In genomic region chr15:98854496-98854895, GRCh38 we compare ENCODE assay signal across 13 cellular contexts.
DNase-seq lines count a peak whose midpoint lies in the region; ATAC-seq, FAIRE-seq and TF ChIP-seq lines count a peak whose summit lies in the region.
"Had no signal": no experiment of that assay in that cellular context is flagged by ENCODE, and none has a peak within 500 bp of the region (broad histone marks: within the 10 kb centered on the region; RNA-seq: fewer than 3 reads in every experiment).

No MANE protein-coding gene starts in this region.

- H3K9me3 Mint-ChIP-seq in neural progenitor cell = no peaks in the 10 kb centered on the region
- H3K9me3 Mint-ChIP-seq: activated T-cell treated with anti-CD3 and anti-CD28 coated beads, Interleukin-2, amount 50 U/mL, for 72 hours had no signal

- H2AFZ ChIP-seq in neural progenitor cell (replicated peaks) = no peak overlapping the region

- intact Hi-C loops in esophagus muscularis mucosa (cut with DNase I) = no loop called here

- H3K27ac ChIP-seq in A549 (peak overlapping the region; percentile 95 to 97), HL-60 (replicated peaks) (peak overlapping the region; percentile 80), esophagus muscularis mucosa (replicated peaks in 1 of 4) (peak overlapping the region; percentile 85 to 92 (median 88)), neural progenitor cell (no peak overlapping the region)

- TF ChIP-seq POLR2A in A549 (IDR thresholded peaks at IDR 0.05; ENCODE audit: low read length) (no peak), esophagus muscularis mucosa (IDR thresholded peaks at IDR 0.05; ENCODE audit: low read depth) (no peak)

- peak overlapping the region; percentile 93 for H3K4me3 Mint-ChIP-seq in neural progenitor cell

- no peak for TF ChIP-seq RAD21 in A549 (conservative IDR thresholded peaks at IDR 0.05 in 1 of 2, IDR thresholded peaks at IDR 0.05 in 1 of 2)

- no peak for TF ChIP-seq EP300 in A549 (IDR thresholded peaks at IDR 0.05)
- no peak for TF ChIP-seq EP300 in esophagus muscularis mucosa (IDR thresholded peaks at IDR 0.05)

- CTCF ChIA-PET in A549 (lab: Yijun Ruan, JAX) = interaction anchor here (0.9 to 11.2 kb wide), 15 partner anchors 10 to 225 kb away, joined by 3 to 97 read pairs (median 13); no protein-coding TSS in a partner anchor

- H3K79me2 ChIP-seq in neural progenitor cell (ENCODE audit: low read depth) = peaks cover 97% of the 10 kb centered on the region

- H3K4me1 ChIP-seq in A549 = peaks cover 88% of the 10 kb centered on the region
- H3K4me1 ChIP-seq in esophagus muscularis mucosa = peaks cover 52 to 94% (median 88%) of the 10 kb centered on the region in 4 donors
- H3K4me1 ChIP-seq in neural progenitor cell = peaks cover 54% of the 10 kb centered on the region

- peaks cover 35% of the 10 kb centered on the region for H3F3A ChIP-seq in neural progenitor cell (ENCODE audit: low read depth)

- no peaks in the 10 kb centered on the region for H3K27me3 ChIP-seq in HL-60 (ENCODE audit: insufficient read depth, poor library complexity, severe bottlenecking)
- no peaks in the 10 kb centered on the region for H3K27me3 ChIP-seq in esophagus muscularis mucosa
- H3K27me3 ChIP-seq in neural progenitor cell = no peaks in the 10 kb centered on the region

- no peaks in the 10 kb centered on the region for H3K36me3 ChIP-seq in esophagus muscularis mucosa
- H3K36me3 ChIP-seq in neural progenitor cell = no peaks in the 10 kb centered on the region
- H3K36me3 ChIP-seq: HAP-1 had no signal

- no peak overlapping the region for H3K9ac ChIP-seq in neural progenitor cell

- H3K27ac Mint-ChIP-seq in neural progenitor cell = no peak overlapping the region

- WGBS in A549 (ENCODE audit: missing lambda C conversion rate) = 40% methylated on average over 7 of the region's 7 CpGs
- WGBS in esophagus muscularis mucosa = 54% methylated on average over 7 of the region's 7 CpGs

- POLR2A ChIA-PET in A549 (lab: Yijun Ruan, JAX) = interaction anchor here (1.6 kb wide), 1 partner anchor 12 kb away, joined by 7 read pairs; no protein-coding TSS in a partner anchor

- no peaks in the 10 kb centered on the region for H3K9me3 ChIP-seq in A549
- H3K9me3 ChIP-seq in esophagus muscularis mucosa = no peaks in the 10 kb centered on the region
- no peaks in the 10 kb centered on the region for H3K9me3 ChIP-seq in neural progenitor cell (ENCODE audit: low read depth)
- H3K9me3 ChIP-seq: HAP-1 had no signal

- ATAC-seq in A549 = no peak
- ATAC-seq in GM18502 (IDR thresholded peaks at IDR 0.05; ENCODE audit: poor library complexity, unreplicated experiment) = no peak
- no peak for ATAC-seq in HG02610 (IDR thresholded peaks at IDR 0.05; ENCODE audit: unreplicated experiment)
- ATAC-seq: activated T-cell treated with anti-CD3 and anti-CD28 coated beads, Interleukin-2, amount 50 U/mL, for 72 hours had no signal

- H4K20me1 ChIP-seq in neural progenitor cell (ENCODE audit: low read depth) = peaks cover 95% of the 10 kb centered on the region

- no peak for DNase-seq in A549 (ENCODE audit: low read depth in 1 of 2, low spot score in 1 of 2)
- no peak for DNase-seq in HL-60 (ENCODE audit: low read depth in 1 of 2, low spot score in 1 of 2)
- DNase-seq in esophagus muscularis mucosa (ENCODE audit: extremely low spot score) = no peak
- DNase-seq in neural progenitor cell (ENCODE audit: low spot score) = no peak
- no peak for DNase-seq in amygdala (lab: John Stamatoyannopoulos, UW)
- DNase-seq in RCC 7860 (ENCODE audit: low spot score) = no peak
- DNase-seq: activated T-cell treated with anti-CD3 and anti-CD28 coated beads, Interleukin-2, amount 50 U/mL, for 72 hours; foreskin melanocyte; Kasumi-1; stimulated activated naive CD4-positive, alpha-beta T cell had no signal

- no peak for FAIRE-seq in A549 (lab: Jason Lieb, UNC)
- FAIRE-seq in RCC 7860 (lab: Jason Lieb, UNC) = no peak

- peaks cover 76% of the 10 kb centered on the region for H3K4me1 Mint-ChIP-seq in neural progenitor cell

- H3K4me2 ChIP-seq in A549 (peak overlapping the region; percentile 99), neural progenitor cell (no peak overlapping the region)

- H3K36me3 Mint-ChIP-seq in neural progenitor cell = no peaks in the 10 kb centered on the region

- TF ChIP-seq CTCF in A549 (IDR thresholded peaks at IDR 0.05) (no peak), HL-60 (IDR thresholded peaks at IDR 0.05; ENCODE audit: insufficient read depth, low read length) (no peak), esophagus muscularis mucosa (IDR thresholded peaks at IDR 0.05) (no peak), neural progenitor cell (IDR thresholded peaks at IDR 0.05) (no peak)

- H3K4me3 ChIP-seq in A549 (peak overlapping the region; percentile 47; the same call in 2 of the 3 replicates), HL-60 (replicated peaks; ENCODE audit: insufficient read depth, low read length) (no peak overlapping the region), esophagus muscularis mucosa (no peak overlapping the region), neural progenitor cell (no peak overlapping the region)
- H3K4me3 ChIP-seq: HAP-1 had no signal

- H3K27me3 Mint-ChIP-seq in neural progenitor cell (ENCODE audit: insufficient read depth, low read depth) = peaks cover 4% of the 10 kb centered on the region

TF ChIP-seq in A549, 52 proteins besides CTCF, POLR2A, EP300 and RAD21:
- TF ChIP-seq POLR2AphosphoS2 (conservative IDR thresholded peaks at IDR 0.05; ENCODE audit: low read length) (no peak), HEYL (CRISPR knock-in tag; IDR thresholded peaks at IDR 0.05) (0 out of 2 replicates have a peak, but pooled peaks have one; percentile 58), JUN (IDR thresholded peaks at IDR 0.05) (peak in 1 of 2 experiments; percentile 1; a peak in 1 of 5 replicates), EHF (CRISPR knock-in tag; IDR thresholded peaks at IDR 0.05) (no peak)
TF ChIP-seq in A549: peak in this region for 2.
